Comparison of ENCODE assay signal across 15 cellular contexts in the genomic region with DNA sequence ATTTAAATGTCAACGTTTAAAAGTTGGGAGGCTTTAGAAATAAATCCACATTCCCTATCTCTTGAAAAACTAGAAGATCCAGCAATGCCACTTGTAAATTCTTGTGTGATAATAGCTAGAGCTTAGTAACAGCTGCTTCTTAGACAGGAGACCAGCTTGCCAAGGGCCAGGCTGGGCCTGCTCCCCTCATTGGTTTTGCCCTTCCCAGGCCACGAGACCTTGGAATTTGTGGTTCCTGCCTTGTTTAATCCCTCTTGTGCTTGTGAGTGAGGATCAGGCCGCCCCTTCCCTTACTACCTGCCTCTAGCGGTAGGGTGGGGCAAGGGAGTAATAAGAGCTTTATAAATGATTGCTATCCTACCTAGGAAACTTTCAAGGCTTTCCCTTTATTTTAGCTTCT.
DNase-seq lines count a peak whose midpoint lies in the region; ATAC-seq, FAIRE-seq and TF ChIP-seq lines count a peak whose summit lies in the region.
"Had no signal": no experiment of that assay in that cellular context is flagged by ENCODE, and none has a peak within 500 bp of the region (broad histone marks: within the 10 kb centered on the region; RNA-seq: fewer than 3 reads in every experiment).

No MANE protein-coding gene starts in this region.

- no peaks in the 10 kb centered on the region for H3K27me3 Mint-ChIP-seq in activated T-cell treated with anti-CD3 and anti-CD28 coated beads, Interleukin-2, amount 50 U/mL, for 24 hours

- no peak overlapping the region for H3K27ac Mint-ChIP-seq in activated T-cell treated with anti-CD3 and anti-CD28 coated beads, Interleukin-2, amount 50 U/mL, for 24 hours

- peaks cover 40% of the 10 kb centered on the region for H3K4me1 ChIP-seq in HAP-1
- peaks cover 38 to 66% of the 10 kb centered on the region in 2 donors for H3K4me1 ChIP-seq in thoracic aorta (ENCODE audit: control insufficient read depth in 1 of 2, low read depth in 2 of 2)

- H3K27me3 ChIP-seq in HAP-1 (ENCODE audit: low read depth): no peaks in the 10 kb centered on the region
- no peaks in the 10 kb centered on the region for H3K27me3 ChIP-seq in bronchial epithelial cell (ENCODE audit: control insufficient read depth, insufficient read depth, low read length)
- no peaks in the 10 kb centered on the region for H3K27me3 ChIP-seq in kidney epithelial cell (ENCODE audit: control insufficient read depth, insufficient read depth, low read length)
- H3K27me3 ChIP-seq in thoracic aorta (replicated peaks; ENCODE audit: insufficient read depth): no peaks in the 10 kb centered on the region
- H3K27me3 ChIP-seq: testis had no signal

- H3K27ac ChIP-seq in thoracic aorta: peak overlapping the region; percentile 65 to 79
- H3K27ac ChIP-seq: KMS-11 had no signal

- no peak overlapping the region for H3K4me3 Mint-ChIP-seq in activated T-cell treated with anti-CD3 and anti-CD28 coated beads, Interleukin-2, amount 50 U/mL, for 24 hours
- H3K4me3 Mint-ChIP-seq: natural killer cell had no signal

- no peak for FAIRE-seq in bronchial epithelial cell (lab: Jason Lieb, UNC)

- DNase-seq in HAP-1 (ENCODE audit: low spot score in 2 of 2) (peak; percentile 67 to 78), bronchial epithelial cell (ENCODE audit: low read depth) (peak; percentile 51), kidney epithelial cell (ENCODE audit: low read depth) (no peak), thoracic aorta (ENCODE audit: low spot score) (no peak), NCI-H2227 treated with DMSO at 0.1 percent for 48 hours (lab: John Stamatoyannopoulos, UW) (no peak), T-helper 2 cell (no peak), NCI-H774 (lab: John Stamatoyannopoulos, UW) (no peak)
- DNase-seq in activated T-cell treated with anti-CD3 and anti-CD28 coated beads, Interleukin-2, amount 50 U/mL, for 24 hours: no peak
- DNase-seq: activated CD8-positive, alpha-beta memory T cell treated with anti-CD3 and anti-CD28 coated beads, Interleukin-2, amount 50 U/mL, for 4 hours; caudate nucleus; DMS79 treated with DMSO at 0.1 percent for 48 hours; natural killer cell; NCI-H69; testis had no signal

- H3K9me3 Mint-ChIP-seq in activated T-cell treated with anti-CD3 and anti-CD28 coated beads, Interleukin-2, amount 50 U/mL, for 24 hours: no peaks in the 10 kb centered on the region
- H3K9me3 Mint-ChIP-seq: natural killer cell had no signal

- no peak overlapping the region for H3K4me3 ChIP-seq in HAP-1
- H3K4me3 ChIP-seq in bronchial epithelial cell (ENCODE audit: low read depth, low read length): no peak overlapping the region
- no peak overlapping the region for H3K4me3 ChIP-seq in kidney epithelial cell (ENCODE audit: low read depth, low read length)
- no peak overlapping the region for H3K4me3 ChIP-seq in thoracic aorta
- H3K4me3 ChIP-seq: testis had no signal

- H3K9me3 ChIP-seq in HAP-1: no peaks in the 10 kb centered on the region
- no peaks in the 10 kb centered on the region for H3K9me3 ChIP-seq in thoracic aorta
- H3K9me3 ChIP-seq: testis had no signal

- in situ Hi-C loops in HAP-1 (cut with MboI; ENCODE audit: low sequenced_read_pairs): loop anchor here (25.0 kb wide), 1 partner anchor 836 kb away; no protein-coding TSS in a partner anchor

- no peak for ATAC-seq in thoracic aorta (ENCODE audit: insufficient number of reproducible peaks, low FRiP score, low read depth)
- ATAC-seq: natural killer cell had no signal

- TF ChIP-seq CTCF in bronchial epithelial cell (IDR thresholded peaks at IDR 0.05; ENCODE audit: insufficient read depth, low read length, severe bottlenecking) (peak; percentile 39), kidney epithelial cell (IDR thresholded peaks at IDR 0.05; ENCODE audit: insufficient read depth, low read length, poor library complexity, severe bottlenecking) (peak; percentile 5), thoracic aorta (IDR thresholded peaks at IDR 0.05) (no peak)

- H3K36me3 ChIP-seq in HAP-1 (replicated peaks): no peaks in the 10 kb centered on the region
- no peaks in the 10 kb centered on the region for H3K36me3 ChIP-seq in bronchial epithelial cell (ENCODE audit: control insufficient read depth, insufficient read depth, low read length)
- no peaks in the 10 kb centered on the region for H3K36me3 ChIP-seq in kidney epithelial cell (ENCODE audit: control insufficient read depth, insufficient read depth, low read length)
- H3K36me3 ChIP-seq in thoracic aorta: peaks cover 25% of the 10 kb centered on the region

- peaks cover 39% of the 10 kb centered on the region for H3K36me3 Mint-ChIP-seq in activated T-cell treated with anti-CD3 and anti-CD28 coated beads, Interleukin-2, amount 50 U/mL, for 24 hours (ENCODE audit: low read depth)

- peaks cover 10% of the 10 kb centered on the region for H3K4me1 Mint-ChIP-seq in activated T-cell treated with anti-CD3 and anti-CD28 coated beads, Interleukin-2, amount 50 U/mL, for 24 hours (ENCODE audit: low read depth)
- H3K4me1 Mint-ChIP-seq: natural killer cell had no signal

Comparison
In these comparisons a context has a peak if more than half of its experiments do, and no peak if none do; other contexts are left out.
1. DNase-seq: peak in HAP-1 (2 of 2) and bronchial epithelial cell (single experiment); none in kidney epithelial cell (single experiment), thoracic aorta (single experiment), activated T-cell treated with anti-CD3 and anti-CD28 coated beads, Interleukin-2, amount 50 U/mL, for 24 hours (single experiment), NCI-H2227 treated with DMSO at 0.1 percent for 48 hours (single experiment), T-helper 2 cell (0 of 5) and NCI-H774 (single experiment).